ENCODE assay signal across 8 cellular contexts in the genomic region with DNA sequence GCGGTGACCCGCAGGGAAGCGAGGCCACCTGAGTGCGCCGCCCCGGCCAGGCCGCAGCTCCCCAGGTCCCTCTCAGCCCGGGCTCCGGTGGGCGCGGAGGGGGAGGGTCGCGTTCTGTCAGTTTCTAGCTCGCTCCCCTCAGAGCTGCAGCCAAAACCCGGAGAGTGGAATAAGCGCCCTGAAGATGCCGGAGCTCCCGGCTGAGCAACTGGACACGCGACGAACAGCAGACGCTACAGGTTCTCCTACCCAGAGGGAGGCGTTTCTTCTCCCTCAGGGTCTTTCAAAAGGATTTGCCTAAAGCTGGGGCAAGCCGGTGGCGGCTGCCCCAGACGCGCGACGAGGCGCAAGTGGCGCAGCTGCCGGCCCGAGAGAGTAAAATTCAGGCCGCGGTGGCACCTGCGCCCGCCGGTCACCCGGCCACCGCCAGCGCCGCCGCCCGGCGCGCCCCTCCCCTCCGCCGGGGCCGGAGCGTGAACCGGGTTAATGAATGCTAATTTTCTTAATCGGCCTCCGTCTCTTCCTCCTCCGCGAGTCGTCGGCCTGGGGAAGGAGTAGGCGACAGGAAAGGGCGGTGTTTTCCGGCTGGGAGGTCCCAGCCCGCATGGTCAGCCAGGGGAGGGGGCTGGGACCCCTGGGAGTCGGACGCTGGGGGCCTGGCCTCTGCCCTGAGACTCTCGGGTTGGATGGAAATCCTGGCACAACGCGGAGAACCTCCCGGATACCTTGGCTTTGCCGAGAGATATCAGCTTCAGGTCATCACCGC. TPM values are rescaled to one million over a fixed set of nuclear protein-coding genes. Genes with fewer than 3 reads are reported as not detected.
DNase-seq lines count a peak whose midpoint lies in the region; ATAC-seq and TF ChIP-seq lines count a peak whose summit lies in the region.

No MANE protein-coding gene starts in this region.

- peaks cover 8% of the 10 kb centered on the region for H3K27me3 Mint-ChIP-seq in activated T-helper 1 cell treated with anti-CD3 and anti-CD28 coated beads, Interleukin-12 subunit alpha, Interleukin-12 subunit beta, Interleukin-2, Interleukin-4 antibody, amounts not matched to agents 30 ng/mL and 10 ng/mL and 1 ng/mL, durations not matched to agents 14 hours and 24 hours and 36 hours (ENCODE audit: insufficient read depth)
- no peaks in the 10 kb centered on the region for H3K27me3 Mint-ChIP-seq in naive thymus-derived CD8-positive, alpha-beta T cell

- peak overlapping the region; percentile 91 for H2BK5ac ChIP-seq in IMR-90 (ENCODE audit: low read depth, low read length, poor library complexity, severe bottlenecking)

- BruUV-seq in IMR-90 (replicated peaks; lab: Mats Ljungman, UMichigan) (no TSS peak), Panc1 (replicated peaks; lab: Mats Ljungman, UMichigan) (no TSS peak)

- H2BK15ac ChIP-seq in IMR-90 (ENCODE audit: low read depth, low read length), result peak overlapping the region; percentile 59; the same call in 2 of the 3 replicates

- peak overlapping the region; percentile 46; the same call in 1 of the 2 replicates for H3K23ac ChIP-seq in IMR-90 (ENCODE audit: low read depth, low read length)

- peaks cover 39% of the 10 kb centered on the region for H4K20me1 ChIP-seq in IMR-90 (ENCODE audit: insufficient read depth, low read length)

- H3K27ac Mint-ChIP-seq in activated T-helper 1 cell treated with anti-CD3 and anti-CD28 coated beads, Interleukin-12 subunit alpha, Interleukin-12 subunit beta, Interleukin-2, Interleukin-4 antibody, amounts not matched to agents 30 ng/mL and 10 ng/mL and 1 ng/mL, durations not matched to agents 14 hours and 24 hours and 36 hours, result peak overlapping the region; percentile 67
- H3K27ac Mint-ChIP-seq in naive thymus-derived CD8-positive, alpha-beta T cell, result peak overlapping the region; percentile 64 to 93 (median 90)

- peak overlapping the region; percentile 38 to 48 for H4K8ac ChIP-seq in IMR-90 (ENCODE audit: low read depth in 2 of 2, low read length in 2 of 2)

- H3K56ac ChIP-seq in IMR-90 (ENCODE audit: extremely low read depth, insufficient read depth, low read length), result peak overlapping the region; percentile 84

- peak overlapping the region; percentile 86 for H2AFZ ChIP-seq in IMR-90 (replicated peaks; ENCODE audit: low read length, poor library complexity)

- H3K27ac ChIP-seq in IMR-90 (ENCODE audit: insufficient read depth, low read length) (peak overlapping the region; percentile 87), Panc1 (ENCODE audit: low read length) (no peak overlapping the region)

- H3K4me2 ChIP-seq in IMR-90 (ENCODE audit: low read depth, low read length), result peak overlapping the region; percentile 84

- DNase-seq in DMS114 treated with DMSO at 0.1 percent for 48 hours (lab: John Stamatoyannopoulos, UW; ENCODE audit: unreplicated experiment) (peak; percentile 37), IMR-90 (peak; percentile 88), Panc1 (ENCODE audit: low read depth, low spot score) (no peak), fibroblast of gingiva (ENCODE audit: low read depth) (peak; percentile 77)
- DNase-seq in activated T-helper 1 cell treated with anti-CD3 and anti-CD28 coated beads, Interleukin-12 subunit alpha, Interleukin-12 subunit beta, Interleukin-2, Interleukin-4 antibody, amounts not matched to agents 30 ng/mL and 10 ng/mL and 1 ng/mL, durations not matched to agents 14 hours and 24 hours and 36 hours (ENCODE audit: low spot score), result peak; percentile 59
- DNase-seq in naive thymus-derived CD8-positive, alpha-beta T cell, result peak; percentile 39 to 82 (median 62)
- DNase-seq in stimulated activated naive CD8-positive, alpha-beta T cell treated with anti-CD3 and anti-CD28 coated beads, Interleukin-15, Interleukin-2, amounts not matched to agents 100 U/mL and 50 U/mL, for 24 hours, result peak; percentile 77

- peak overlapping the region; percentile 43 for H3K14ac ChIP-seq in IMR-90 (replicated peaks; ENCODE audit: low read depth, low read length)

- CTCF ChIA-PET in IMR-90 (lab: Yijun Ruan, JAX) (interaction anchor here (1.1 kb wide), 1 partner anchor 100 kb away, joined by 3 read pairs; no protein-coding TSS in a partner anchor), Panc1 (lab: Charles Lee) (no interaction called here)

- intact Hi-C loops in IMR-90 (cut with micrococcal nuclease) (loop anchor here (2.0 to 10.0 kb wide), 2 partner anchors 97 to 603 kb away; no protein-coding TSS in a partner anchor), Panc1 (cut with micrococcal nuclease; ENCODE audit: unreplicated experiment) (loop anchor here (10.0 kb wide), 1 partner anchor 257 kb away; no protein-coding TSS in a partner anchor)
- intact Hi-C loops in activated T-helper 1 cell treated with anti-CD3 and anti-CD28 coated beads, Interleukin-12 subunit alpha, Interleukin-12 subunit beta, Interleukin-2, Interleukin-4 antibody, amounts not matched to agents 30 ng/mL and 10 ng/mL and 1 ng/mL, durations not matched to agents 14 hours and 24 hours and 36 hours (cut with micrococcal nuclease), result loop anchor here (1.0 to 10.0 kb wide), 9 partner anchors 12 to 441 kb away; partner anchors contain the start of genes CEBPZ, CYP1B1 and NDUFAF7

- peak overlapping the region; percentile 74 for H3K18ac ChIP-seq in IMR-90 (ENCODE audit: low read depth, low read length)

- peak overlapping the region; percentile 55 for H4K5ac ChIP-seq in IMR-90 (ENCODE audit: low read depth, low read length)

- H3K36me3 ChIP-seq in IMR-90 (ENCODE audit: control insufficient read depth, insufficient read depth, low read length) (peaks cover 11% of the 10 kb centered on the region), Panc1 (ENCODE audit: control insufficient read depth, insufficient read depth, low read length) (peaks cover 6% of the 10 kb centered on the region; the same call in 1 of the 2 replicates)

- no peaks in the 10 kb centered on the region for H3K27me3 ChIP-seq in IMR-90 (ENCODE audit: control insufficient read depth, insufficient read depth, low read length)
- peaks cover 4% of the 10 kb centered on the region; the same call in 1 of the 2 replicates for H3K27me3 ChIP-seq in Panc1 (ENCODE audit: control insufficient read depth, insufficient read depth, low read length)

- peak overlapping the region; percentile 70 for H3K4ac ChIP-seq in IMR-90 (ENCODE audit: low read depth, low read length)

- H3K4me1 ChIP-seq in IMR-90 (ENCODE audit: control insufficient read depth, insufficient read depth, low read length) (peaks cover 7% of the 10 kb centered on the region), Panc1 (ENCODE audit: control insufficient read depth, insufficient read depth, low read length) (peaks cover 6% of the 10 kb centered on the region)

- peak overlapping the region; percentile 76 for H4K91ac ChIP-seq in IMR-90 (ENCODE audit: insufficient read depth, low read depth, low read length)

- peak overlapping the region; percentile 83 for H3K4me3 Mint-ChIP-seq in activated T-helper 1 cell treated with anti-CD3 and anti-CD28 coated beads, Interleukin-12 subunit alpha, Interleukin-12 subunit beta, Interleukin-2, Interleukin-4 antibody, amounts not matched to agents 30 ng/mL and 10 ng/mL and 1 ng/mL, durations not matched to agents 14 hours and 24 hours and 36 hours
- H3K4me3 Mint-ChIP-seq in naive thymus-derived CD8-positive, alpha-beta T cell, result peak overlapping the region; percentile 82 to 96 (median 90)

- peaks cover 0 to 15% of the 10 kb centered on the region in 2 experiments; a peak in 2 of 4 replicates for H3K79me1 ChIP-seq in IMR-90 (ENCODE audit: low read depth in 1 of 2, low read length in 2 of 2)

- peak overlapping the region; percentile 91 for H2AK9ac ChIP-seq in IMR-90 (replicated peaks; ENCODE audit: low read depth, low read length, poor library complexity)

- no peak; the same call in 1 of the 2 replicates for TF ChIP-seq RAD21 in IMR-90 (IDR thresholded peaks at IDR 0.05; ENCODE audit: low read length)

- TF ChIP-seq POLR2A in IMR-90 (IDR thresholded peaks at IDR 0.05; ENCODE audit: low read depth, low read length), result no peak

- 1% methylated on average over 29 of the region's 69 CpGs; no CpG with 5 or more reads in 1 of the 2 experiments for WGBS in IMR-90 (ENCODE audit: extremely low coverage in 2 of 2, insufficient read length in 1 of 2), 2 experiments

- peak overlapping the region; percentile 81 for H2BK120ac ChIP-seq in IMR-90 (ENCODE audit: low read depth, low read length)

- H3K9me1 ChIP-seq in IMR-90 (ENCODE audit: insufficient read depth, low read length), result peaks cover 4% of the 10 kb centered on the region

- peak overlapping the region; percentile 54 for H2AK5ac ChIP-seq in IMR-90 (ENCODE audit: low read depth, low read length)

- POLR2A ChIA-PET in IMR-90 (lab: Charles Lee; ENCODE audit: unreplicated experiment) (interaction anchor here (0.6 to 1.7 kb wide), 6 partner anchors 27 to 157 kb away, joined by 3 to 4 read pairs (median 4); no protein-coding TSS in a partner anchor), Panc1 (lab: Charles Lee) (interaction anchor here (0.6 kb wide), 1 partner anchor 108 kb away, joined by 4 read pairs; no protein-coding TSS in a partner anchor)
- POLR2A ChIA-PET in naive thymus-derived CD8-positive, alpha-beta T cell (lab: Charles Lee), result interaction anchor here (0.6 to 4.8 kb wide), 18 partner anchors 11 to 476 kb away, joined by 3 to 24 read pairs (median 4); partner anchors contain the start of gene CEBPZOS

- no peak for TF ChIP-seq CTCF in IMR-90 (conservative IDR thresholded peaks at IDR 0.05; ENCODE audit: low read depth, low read length)
- TF ChIP-seq CTCF in Panc1 (IDR thresholded peaks at IDR 0.05), result no peak

- dilution Hi-C loops in IMR-90 (cut with HindIII; ENCODE audit: low sequenced_read_pairs, unreplicated experiment), result no loop called here

- H3K9me3 Mint-ChIP-seq in activated T-helper 1 cell treated with anti-CD3 and anti-CD28 coated beads, Interleukin-12 subunit alpha, Interleukin-12 subunit beta, Interleukin-2, Interleukin-4 antibody, amounts not matched to agents 30 ng/mL and 10 ng/mL and 1 ng/mL, durations not matched to agents 14 hours and 24 hours and 36 hours, result no peaks in the 10 kb centered on the region
- H3K9me3 Mint-ChIP-seq in naive thymus-derived CD8-positive, alpha-beta T cell, result no peaks in the 10 kb centered on the region

- H3K9me3 ChIP-seq in IMR-90 (ENCODE audit: control insufficient read depth, insufficient read depth, low read length) (no peaks in the 10 kb centered on the region), Panc1 (ENCODE audit: control insufficient read depth, insufficient read depth, low read depth, low read length) (no peaks in the 10 kb centered on the region)

- peak; percentile 40 for ATAC-seq in GM21526 (IDR thresholded peaks at IDR 0.05; ENCODE audit: low FRiP score, unreplicated experiment)
- ATAC-seq in IMR-90 (ENCODE audit: low read depth), result peak; percentile 53
- ATAC-seq in Panc1, result peak; percentile 73
- ATAC-seq in naive thymus-derived CD8-positive, alpha-beta T cell, result peak; percentile 32 to 38
- ATAC-seq in stimulated activated naive CD8-positive, alpha-beta T cell treated with anti-CD3 and anti-CD28 coated beads, Interleukin-15, Interleukin-2, amounts not matched to agents 100 U/mL and 50 U/mL, for 24 hours, result peak; percentile 26

- H3K4me3 ChIP-seq in IMR-90 (ENCODE audit: insufficient read depth, low read depth, low read length) (peak overlapping the region; percentile 99), Panc1 (ENCODE audit: low read depth in 2 of 2, low read length in 2 of 2) (peak overlapping the region; percentile 73 to 80)

- peak overlapping the region; percentile 75 for H2BK20ac ChIP-seq in IMR-90 (ENCODE audit: low read depth, low read length)

- H3K4me1 Mint-ChIP-seq in activated T-helper 1 cell treated with anti-CD3 and anti-CD28 coated beads, Interleukin-12 subunit alpha, Interleukin-12 subunit beta, Interleukin-2, Interleukin-4 antibody, amounts not matched to agents 30 ng/mL and 10 ng/mL and 1 ng/mL, durations not matched to agents 14 hours and 24 hours and 36 hours (ENCODE audit: low read depth), result peaks cover 38% of the 10 kb centered on the region
- H3K4me1 Mint-ChIP-seq in naive thymus-derived CD8-positive, alpha-beta T cell, result peaks cover 23 to 57% (median 49%) of the 10 kb centered on the region in 4 donors

- peak overlapping the region; percentile 89 for H3K9ac ChIP-seq in IMR-90 (ENCODE audit: low read depth, low read length)

- in situ Hi-C loops in IMR-90 (cut with MboI; ENCODE audit: low sequenced_read_pairs), result loop anchor here (5.0 kb wide), 1 partner anchor 155 kb away; no protein-coding TSS in a partner anchor
- in situ Hi-C loops in Panc1 (cut with HindIII; ENCODE audit: low pct_unique_long_range_greater_than_20kb, low sequenced_read_pairs), result no loop called here

- H3K36me3 Mint-ChIP-seq in activated T-helper 1 cell treated with anti-CD3 and anti-CD28 coated beads, Interleukin-12 subunit alpha, Interleukin-12 subunit beta, Interleukin-2, Interleukin-4 antibody, amounts not matched to agents 30 ng/mL and 10 ng/mL and 1 ng/mL, durations not matched to agents 14 hours and 24 hours and 36 hours (ENCODE audit: low read depth), result no peaks in the 10 kb centered on the region
- H3K36me3 Mint-ChIP-seq in naive thymus-derived CD8-positive, alpha-beta T cell, result peaks cover 0 to 7% (median 0%) of the 10 kb centered on the region in 3 donors

RNA-seq across cellular contexts. Expression of gene CDC42EP3, which starts 0.8 kb away (rescaled TPM):
- total RNA-seq in IMR-90 (2012; rRNA removed) (152 and 167 TPM in 2 replicates), Panc1 (2021; ENCODE audit: unreplicated experiment) (6.1 TPM)
- 177 and 193 TPM in 2 replicates for polyA plus RNA-seq in IMR-90 (2012; rRNA removed)
- polyA plus RNA-seq in IMR-90 (2012; cell fraction: cytosol; rRNA removed), result 71.7 and 119 TPM in 2 replicates
- polyA plus RNA-seq in IMR-90 (2012; cell fraction: nucleus; rRNA removed; ENCODE audit: low replicate concordance), result 63.1 and 123 TPM in 2 replicates
- polyA plus RNA-seq in Panc1 (2012; ENCODE audit: insufficient read length), result 3.1 TPM
- 10.1 and 10.7 TPM in 2 replicates for total RNA-seq in activated T-helper 1 cell treated with anti-CD3 and anti-CD28 coated beads, Interleukin-12 subunit alpha, Interleukin-12 subunit beta, Interleukin-2, Interleukin-4 antibody, amounts not matched to agents 30 ng/mL and 10 ng/mL and 1 ng/mL, durations not matched to agents 14 hours and 24 hours and 36 hours
- total RNA-seq in naive thymus-derived CD8-positive, alpha-beta T cell, result 10 to 100 TPM; 28.4 to 32.3 TPM
- polyA plus RNA-seq in naive thymus-derived CD8-positive, alpha-beta T cell, result 10 to 100 TPM; 47.9 to 68.5 (median 52.6) TPM
